ENCODE assay signal across 1 cellular context in the genomic region with DNA sequence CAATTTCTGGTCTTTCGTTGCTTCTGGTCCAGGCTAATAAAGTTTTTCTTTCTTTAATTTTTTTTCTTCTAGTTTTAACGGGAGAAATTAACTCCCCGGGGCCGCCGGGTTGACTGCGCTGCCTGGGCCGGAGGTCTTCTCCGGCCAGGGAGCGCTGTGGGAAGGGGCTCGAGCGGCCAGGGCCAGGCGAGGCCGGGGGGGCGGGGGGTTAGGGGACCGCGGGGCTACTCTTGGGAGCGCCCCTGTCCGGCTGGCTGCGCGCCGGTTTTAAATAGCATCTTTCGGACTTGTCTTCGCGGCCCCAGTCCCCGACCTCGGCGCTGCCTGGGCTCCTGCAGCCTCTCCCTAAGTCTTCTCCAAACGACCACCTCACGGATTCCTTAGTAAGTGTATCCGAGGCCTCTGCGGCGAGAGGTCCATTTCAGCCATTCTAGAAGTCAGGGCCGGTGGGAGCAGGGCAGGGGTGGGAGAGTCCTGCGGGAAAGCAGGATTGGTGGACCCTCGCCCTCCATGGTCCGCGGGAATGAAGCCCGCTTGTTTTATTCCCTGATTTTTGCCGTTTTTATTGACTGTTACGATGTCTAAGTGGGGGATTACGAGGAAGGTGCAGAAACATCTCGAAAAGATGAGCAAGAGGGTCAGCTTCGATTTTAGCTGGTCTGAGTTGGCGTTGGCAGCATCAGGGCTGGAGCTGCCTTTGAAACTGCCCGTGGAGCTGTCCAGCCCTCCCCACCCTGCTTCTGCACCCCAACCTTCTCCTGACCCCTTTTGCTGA.
TF ChIP-seq lines count a peak whose summit lies in the region.

No MANE protein-coding gene starts in this region.

TF ChIP-seq in GM12878, 131 proteins besides CTCF, POLR2A, EP300 and RAD21 (continued from another document):
- TF ChIP-seq, protein P1, sequence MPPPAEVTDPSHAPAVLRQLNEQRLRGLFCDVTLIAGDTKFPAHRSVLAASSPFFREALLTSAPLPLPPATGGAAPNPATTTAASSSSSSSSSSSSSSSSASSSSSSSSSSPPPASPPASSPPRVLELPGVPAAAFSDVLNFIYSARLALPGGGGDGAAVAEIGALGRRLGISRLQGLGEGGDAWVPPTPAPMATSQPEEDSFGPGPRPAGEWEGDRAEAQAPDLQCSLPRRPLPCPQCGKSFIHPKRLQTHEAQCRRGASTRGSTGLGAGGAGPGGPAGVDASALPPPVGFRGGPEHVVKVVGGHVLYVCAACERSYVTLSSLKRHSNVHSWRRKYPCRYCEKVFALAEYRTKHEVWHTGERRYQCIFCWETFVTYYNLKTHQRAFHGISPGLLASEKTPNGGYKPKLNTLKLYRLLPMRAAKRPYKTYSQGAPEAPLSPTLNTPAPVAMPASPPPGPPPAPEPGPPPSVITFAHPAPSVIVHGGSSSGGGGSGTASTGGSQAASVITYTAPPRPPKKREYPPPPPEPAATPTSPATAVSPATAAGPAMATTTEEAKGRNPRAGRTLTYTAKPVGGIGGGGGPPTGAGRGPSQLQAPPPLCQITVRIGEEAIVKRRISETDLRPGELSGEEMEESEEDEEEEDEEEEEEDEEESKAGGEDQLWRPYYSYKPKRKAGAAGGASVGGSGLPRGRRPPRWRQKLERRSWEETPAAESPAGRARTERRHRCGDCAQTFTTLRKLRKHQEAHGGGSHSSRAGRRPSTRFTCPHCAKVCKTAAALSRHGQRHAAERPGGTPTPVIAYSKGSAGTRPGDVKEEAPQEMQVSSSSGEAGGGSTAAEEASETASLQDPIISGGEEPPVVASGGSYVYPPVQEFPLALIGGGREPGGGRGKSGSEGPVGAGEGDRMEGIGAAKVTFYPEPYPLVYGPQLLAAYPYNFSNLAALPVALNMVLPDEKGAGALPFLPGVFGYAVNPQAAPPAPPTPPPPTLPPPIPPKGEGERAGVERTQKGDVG (CRISPR knock-in tag; IDR thresholded peaks at IDR 0.05), result no peak
- TF ChIP-seq MTA3 (IDR thresholded peaks at IDR 0.05; ENCODE audit: borderline replicate concordance, low read length) (no peak), RELB (IDR thresholded peaks at IDR 0.05; ENCODE audit: low read depth) (no peak), YY1 (IDR thresholded peaks at IDR 0.05; ENCODE audit: low read depth, low read length) (0 out of 2 replicates have a peak, but pooled peaks have one; percentile 24), LARP7 (IDR thresholded peaks at IDR 0.05) (no peak), ASH2L (IDR thresholded peaks at IDR 0.05; ENCODE audit: borderline replicate concordance, low read depth) (0 out of 2 replicates have a peak, but pooled peaks have one; percentile 71), E2F8 (IDR thresholded peaks at IDR 0.05; ENCODE audit: low read depth, partially characterized antibody) (no peak), MXI1 (IDR thresholded peaks at IDR 0.05; ENCODE audit: low read depth, low read length) (peak; percentile 28; the same call in 1 of the 2 replicates), TARDBP (IDR thresholded peaks at IDR 0.05; ENCODE audit: borderline replicate concordance) (no peak), DPF2 (IDR thresholded peaks at IDR 0.05) (no peak), TBL1XR1 (IDR thresholded peaks at IDR 0.05; ENCODE audit: low read depth, low read length) (0 out of 2 replicates have a peak, but pooled peaks have one; percentile 22), KDM1A (IDR thresholded peaks at IDR 0.05; ENCODE audit: borderline replicate concordance) (no peak), ETV6 (conservative IDR thresholded peaks at IDR 0.05 in 1 of 2, IDR thresholded peaks at IDR 0.05 in 1 of 2; ENCODE audit: borderline replicate concordance in 1 of 2, low read depth in 1 of 2) (no peak), IKZF1 (conservative IDR thresholded peaks at IDR 0.05) (no peak), CREB1 (IDR thresholded peaks at IDR 0.05; ENCODE audit: low read depth) (no peak), RUNX3 (IDR thresholded peaks at IDR 0.05; ENCODE audit: low read length) (peak; percentile 13; the same call in 1 of the 2 replicates), POLR2AphosphoS5 (IDR thresholded peaks at IDR 0.05; ENCODE audit: low read length) (no peak), TCF12 (IDR thresholded peaks at IDR 0.05; ENCODE audit: low read depth, low read length) (no peak), ZBED1 (IDR thresholded peaks at IDR 0.05; ENCODE audit: borderline replicate concordance) (no peak), RELA (IDR thresholded peaks at IDR 0.05; ENCODE audit: borderline replicate concordance, partially characterized antibody) (no peak), ZSCAN29 (IDR thresholded peaks at IDR 0.05) (no peak), MTA2 (IDR thresholded peaks at IDR 0.05; ENCODE audit: low read depth) (no peak), POLR2AphosphoS2 (IDR thresholded peaks at IDR 0.05; ENCODE audit: low read depth, low read length) (no peak), IRF4 (IDR thresholded peaks at IDR 0.05; ENCODE audit: low read depth, low read length) (no peak), CBFB (IDR thresholded peaks at IDR 0.05; ENCODE audit: low read depth) (no peak), SRF (IDR thresholded peaks at IDR 0.05; ENCODE audit: low read depth in 2 of 2, low read length in 2 of 2) (no peak), BCL3 (IDR thresholded peaks at IDR 0.05; ENCODE audit: borderline replicate concordance, insufficient read depth, low read depth, low read length, poor library complexity, severe bottlenecking) (no peak), RBBP5 (conservative IDR thresholded peaks at IDR 0.05) (no peak), KAT2A (conservative IDR thresholded peaks at IDR 0.05; ENCODE audit: control insufficient read depth, low read depth, low read length) (no peak)
- TF ChIP-seq, protein P2, sequence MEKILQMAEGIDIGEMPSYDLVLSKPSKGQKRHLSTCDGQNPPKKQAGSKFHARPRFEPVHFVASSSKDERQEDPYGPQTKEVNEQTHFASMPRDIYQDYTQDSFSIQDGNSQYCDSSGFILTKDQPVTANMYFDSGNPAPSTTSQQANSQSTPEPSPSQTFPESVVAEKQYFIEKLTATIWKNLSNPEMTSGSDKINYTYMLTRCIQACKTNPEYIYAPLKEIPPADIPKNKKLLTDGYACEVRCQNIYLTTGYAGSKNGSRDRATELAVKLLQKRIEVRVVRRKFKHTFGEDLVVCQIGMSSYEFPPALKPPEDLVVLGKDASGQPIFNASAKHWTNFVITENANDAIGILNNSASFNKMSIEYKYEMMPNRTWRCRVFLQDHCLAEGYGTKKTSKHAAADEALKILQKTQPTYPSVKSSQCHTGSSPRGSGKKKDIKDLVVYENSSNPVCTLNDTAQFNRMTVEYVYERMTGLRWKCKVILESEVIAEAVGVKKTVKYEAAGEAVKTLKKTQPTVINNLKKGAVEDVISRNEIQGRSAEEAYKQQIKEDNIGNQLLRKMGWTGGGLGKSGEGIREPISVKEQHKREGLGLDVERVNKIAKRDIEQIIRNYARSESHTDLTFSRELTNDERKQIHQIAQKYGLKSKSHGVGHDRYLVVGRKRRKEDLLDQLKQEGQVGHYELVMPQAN (conservative IDR thresholded peaks at IDR 0.05), result 0 out of 2 replicates have a peak, but pooled peaks have one; percentile 28
- TF ChIP-seq, protein P3, sequence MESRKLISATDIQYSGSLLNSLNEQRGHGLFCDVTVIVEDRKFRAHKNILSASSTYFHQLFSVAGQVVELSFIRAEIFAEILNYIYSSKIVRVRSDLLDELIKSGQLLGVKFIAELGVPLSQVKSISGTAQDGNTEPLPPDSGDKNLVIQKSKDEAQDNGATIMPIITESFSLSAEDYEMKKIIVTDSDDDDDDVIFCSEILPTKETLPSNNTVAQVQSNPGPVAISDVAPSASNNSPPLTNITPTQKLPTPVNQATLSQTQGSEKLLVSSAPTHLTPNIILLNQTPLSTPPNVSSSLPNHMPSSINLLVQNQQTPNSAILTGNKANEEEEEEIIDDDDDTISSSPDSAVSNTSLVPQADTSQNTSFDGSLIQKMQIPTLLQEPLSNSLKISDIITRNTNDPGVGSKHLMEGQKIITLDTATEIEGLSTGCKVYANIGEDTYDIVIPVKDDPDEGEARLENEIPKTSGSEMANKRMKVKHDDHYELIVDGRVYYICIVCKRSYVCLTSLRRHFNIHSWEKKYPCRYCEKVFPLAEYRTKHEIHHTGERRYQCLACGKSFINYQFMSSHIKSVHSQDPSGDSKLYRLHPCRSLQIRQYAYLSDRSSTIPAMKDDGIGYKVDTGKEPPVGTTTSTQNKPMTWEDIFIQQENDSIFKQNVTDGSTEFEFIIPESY (IDR thresholded peaks at IDR 0.05), result no peak
- TF ChIP-seq, protein P4, sequence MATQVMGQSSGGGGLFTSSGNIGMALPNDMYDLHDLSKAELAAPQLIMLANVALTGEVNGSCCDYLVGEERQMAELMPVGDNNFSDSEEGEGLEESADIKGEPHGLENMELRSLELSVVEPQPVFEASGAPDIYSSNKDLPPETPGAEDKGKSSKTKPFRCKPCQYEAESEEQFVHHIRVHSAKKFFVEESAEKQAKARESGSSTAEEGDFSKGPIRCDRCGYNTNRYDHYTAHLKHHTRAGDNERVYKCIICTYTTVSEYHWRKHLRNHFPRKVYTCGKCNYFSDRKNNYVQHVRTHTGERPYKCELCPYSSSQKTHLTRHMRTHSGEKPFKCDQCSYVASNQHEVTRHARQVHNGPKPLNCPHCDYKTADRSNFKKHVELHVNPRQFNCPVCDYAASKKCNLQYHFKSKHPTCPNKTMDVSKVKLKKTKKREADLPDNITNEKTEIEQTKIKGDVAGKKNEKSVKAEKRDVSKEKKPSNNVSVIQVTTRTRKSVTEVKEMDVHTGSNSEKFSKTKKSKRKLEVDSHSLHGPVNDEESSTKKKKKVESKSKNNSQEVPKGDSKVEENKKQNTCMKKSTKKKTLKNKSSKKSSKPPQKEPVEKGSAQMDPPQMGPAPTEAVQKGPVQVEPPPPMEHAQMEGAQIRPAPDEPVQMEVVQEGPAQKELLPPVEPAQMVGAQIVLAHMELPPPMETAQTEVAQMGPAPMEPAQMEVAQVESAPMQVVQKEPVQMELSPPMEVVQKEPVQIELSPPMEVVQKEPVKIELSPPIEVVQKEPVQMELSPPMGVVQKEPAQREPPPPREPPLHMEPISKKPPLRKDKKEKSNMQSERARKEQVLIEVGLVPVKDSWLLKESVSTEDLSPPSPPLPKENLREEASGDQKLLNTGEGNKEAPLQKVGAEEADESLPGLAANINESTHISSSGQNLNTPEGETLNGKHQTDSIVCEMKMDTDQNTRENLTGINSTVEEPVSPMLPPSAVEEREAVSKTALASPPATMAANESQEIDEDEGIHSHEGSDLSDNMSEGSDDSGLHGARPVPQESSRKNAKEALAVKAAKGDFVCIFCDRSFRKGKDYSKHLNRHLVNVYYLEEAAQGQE (IDR thresholded peaks at IDR 0.05; ENCODE audit: low read depth, low read length), result peak; percentile 86
- TF ChIP-seq, protein P5, sequence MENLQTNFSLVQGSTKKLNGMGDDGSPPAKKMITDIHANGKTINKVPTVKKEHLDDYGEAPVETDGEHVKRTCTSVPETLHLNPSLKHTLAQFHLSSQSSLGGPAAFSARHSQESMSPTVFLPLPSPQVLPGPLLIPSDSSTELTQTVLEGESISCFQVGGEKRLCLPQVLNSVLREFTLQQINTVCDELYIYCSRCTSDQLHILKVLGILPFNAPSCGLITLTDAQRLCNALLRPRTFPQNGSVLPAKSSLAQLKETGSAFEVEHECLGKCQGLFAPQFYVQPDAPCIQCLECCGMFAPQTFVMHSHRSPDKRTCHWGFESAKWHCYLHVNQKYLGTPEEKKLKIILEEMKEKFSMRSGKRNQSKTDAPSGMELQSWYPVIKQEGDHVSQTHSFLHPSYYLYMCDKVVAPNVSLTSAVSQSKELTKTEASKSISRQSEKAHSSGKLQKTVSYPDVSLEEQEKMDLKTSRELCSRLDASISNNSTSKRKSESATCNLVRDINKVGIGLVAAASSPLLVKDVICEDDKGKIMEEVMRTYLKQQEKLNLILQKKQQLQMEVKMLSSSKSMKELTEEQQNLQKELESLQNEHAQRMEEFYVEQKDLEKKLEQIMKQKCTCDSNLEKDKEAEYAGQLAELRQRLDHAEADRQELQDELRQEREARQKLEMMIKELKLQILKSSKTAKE (IDR thresholded peaks at IDR 0.05; ENCODE audit: low read depth, poor library complexity, severe bottlenecking), result no peak
